14 cellular contexts compared by ENCODE assay signal in genomic region chr2:20444993-20445910, GRCh38. TPM values are rescaled to one million over a fixed set of nuclear protein-coding genes. Genes with fewer than 3 reads are reported as not detected.
A peak's percentile ranks its signal among the peaks of the same experiment; 100 is the strongest.
DNase-seq lines count a peak whose midpoint lies in the region; ATAC-seq and TF ChIP-seq lines count a peak whose summit lies in the region.
"Had no signal": no experiment of that assay in that cellular context is flagged by ENCODE, and none has a peak within 500 bp of the region (broad histone marks: within the 10 kb centered on the region; RNA-seq: fewer than 3 reads in every experiment).

No MANE protein-coding gene starts in this region.

- H3K36me3 ChIP-seq in gastroesophageal sphincter (peaks cover 0 to 18% of the 10 kb centered on the region in 2 donors), parathyroid adenoma (ENCODE audit: control insufficient read depth, insufficient read depth, low read length) (peaks cover 2% of the 10 kb centered on the region)
- H3K36me3 ChIP-seq: cardiac muscle cell had no signal

- peak overlapping the region; percentile 17 for H3K4me2 ChIP-seq in parathyroid adenoma (ENCODE audit: low read length)

- CTCF ChIA-PET in activated CD8-positive, alpha-beta memory T cell treated with anti-CD3 and anti-CD28 coated beads, Interleukin-2, amount 10 ng/mL, durations not matched to agents 7 days and 5 days (lab: Charles Lee), result interaction anchor here (1.0 to 3.4 kb wide), 11 partner anchors 13 to 206 kb away, joined by 3 to 50 read pairs (median 12); partner anchors contain the start of gene HS1BP3
- CTCF ChIA-PET in WTC11 (lab: Charles Lee), result interaction anchor here (1.2 to 4.8 kb wide), 10 partner anchors 23 to 206 kb away, joined by 3 to 118 read pairs (median 8); partner anchors contain the start of gene HS1BP3

- peak in 1 of 2 donors; percentile 13 for TF ChIP-seq POLR2A in gastroesophageal sphincter (IDR thresholded peaks at IDR 0.05)

- peak; percentile 49 for DNase-seq in activated CD8-positive, alpha-beta memory T cell treated with anti-CD3 and anti-CD28 coated beads, Interleukin-2, amount 50 U/mL, for 48 hours
- no peak for DNase-seq in activated CD8-positive, alpha-beta memory T cell treated with anti-CD3 and anti-CD28 coated beads, Interleukin-2, amount 10 ng/mL, durations not matched to agents 7 days and 5 days
- DNase-seq in ureter (ENCODE audit: low spot score), result peak; percentile 42
- DNase-seq in immature natural killer cell, result no peak
- DNase-seq in WTC11 (ENCODE audit: low spot score), result no peak
- no peak for DNase-seq in DMS79 treated with DMSO at 0.1 percent for 48 hours (lab: John Stamatoyannopoulos, UW)
- DNase-seq: 8988T, DMS 273 treated with DMSO at 0.1 percent for 48 hours, MM.1S, NCI-H446 treated with DMSO at 0.1 percent for 48 hours, retina had no signal

- no peaks in the 10 kb centered on the region for H3K9me3 ChIP-seq in gastroesophageal sphincter
- no peaks in the 10 kb centered on the region for H3K9me3 ChIP-seq in parathyroid adenoma (ENCODE audit: control insufficient read depth, low read length)

- H3K36me3 Mint-ChIP-seq in activated CD8-positive, alpha-beta memory T cell treated with anti-CD3 and anti-CD28 coated beads, Interleukin-2, amount 10 ng/mL, durations not matched to agents 7 days and 5 days, result peaks cover 1% of the 10 kb centered on the region
- H3K36me3 Mint-ChIP-seq in immature natural killer cell (peaks cover 0 to 3% (median 0%) of the 10 kb centered on the region in 3 donors), WTC11 (no peaks in the 10 kb centered on the region)

- TF ChIP-seq CTCF in gastroesophageal sphincter (IDR thresholded peaks at IDR 0.05), result no peak
- no peak for TF ChIP-seq CTCF in parathyroid adenoma (IDR thresholded peaks at IDR 0.05)
- TF ChIP-seq CTCF in WTC11 (IDR thresholded peaks at IDR 0.05), result no peak

- peaks cover 6% of the 10 kb centered on the region for H3K4me1 Mint-ChIP-seq in activated CD8-positive, alpha-beta memory T cell treated with anti-CD3 and anti-CD28 coated beads, Interleukin-2, amount 10 ng/mL, durations not matched to agents 7 days and 5 days
- H3K4me1 Mint-ChIP-seq in immature natural killer cell (peaks cover 16 to 23% of the 10 kb centered on the region in 2 donors), WTC11 (peaks cover 28% of the 10 kb centered on the region)

- H3K79me2 ChIP-seq in parathyroid adenoma, result peaks cover 10% of the 10 kb centered on the region

- H3K4me3 Mint-ChIP-seq in activated CD8-positive, alpha-beta memory T cell treated with anti-CD3 and anti-CD28 coated beads, Interleukin-2, amount 10 ng/mL, durations not matched to agents 7 days and 5 days, result no peak overlapping the region
- H3K4me3 Mint-ChIP-seq in immature natural killer cell (peak overlapping the region in 1 of 5 donors; percentile 0), WTC11 (no peak overlapping the region; the same call in 1 of the 2 replicates)

- H3K9me3 Mint-ChIP-seq in activated CD8-positive, alpha-beta memory T cell treated with anti-CD3 and anti-CD28 coated beads, Interleukin-2, amount 10 ng/mL, durations not matched to agents 7 days and 5 days (ENCODE audit: low read depth), result no peaks in the 10 kb centered on the region
- H3K9me3 Mint-ChIP-seq in immature natural killer cell (no peaks in the 10 kb centered on the region), WTC11 (no peaks in the 10 kb centered on the region)

- H3K9ac ChIP-seq in parathyroid adenoma, result no peak overlapping the region

- peak overlapping the region; percentile 39 to 88 for H3K4me3 ChIP-seq in gastroesophageal sphincter
- H3K4me3 ChIP-seq in parathyroid adenoma (ENCODE audit: low read depth, low read length), result no peak overlapping the region

- no peak for ATAC-seq in activated CD8-positive, alpha-beta memory T cell treated with anti-CD3 and anti-CD28 coated beads, Interleukin-2, amount 10 ng/mL, durations not matched to agents 7 days and 5 days
- no peak for ATAC-seq in gastroesophageal sphincter
- no peak for ATAC-seq in WTC11

- WGBS in gastroesophageal sphincter (ENCODE audit: low coverage in 1 of 2), 2 donors, result 43 to 49% methylated on average over 12 to 14 of the region's 24 CpGs

- POLR2A ChIA-PET in WTC11 (lab: Charles Lee), result interaction anchor here (1.5 to 3.4 kb wide), 2 partner anchors 166 to 189 kb away, joined by 4 to 42 read pairs; no protein-coding TSS in a partner anchor

- H3K27me3 ChIP-seq in gastroesophageal sphincter (no peaks in the 10 kb centered on the region), parathyroid adenoma (ENCODE audit: control insufficient read depth, insufficient read depth, low read length) (no peaks in the 10 kb centered on the region)
- H3K27me3 ChIP-seq: cardiac muscle cell had no signal

- H3K4me1 ChIP-seq in gastroesophageal sphincter (peaks cover 3 to 34% (median 17%) of the 10 kb centered on the region in 3 donors), parathyroid adenoma (peaks cover 10% of the 10 kb centered on the region)

- H3K27ac ChIP-seq in gastroesophageal sphincter, result peak overlapping the region; percentile 95 to 100 (median 99)
- H3K27ac ChIP-seq in parathyroid adenoma, result no peak overlapping the region
- H3K27ac ChIP-seq: cardiac muscle cell had no signal

- H3K27ac Mint-ChIP-seq in activated CD8-positive, alpha-beta memory T cell treated with anti-CD3 and anti-CD28 coated beads, Interleukin-2, amount 10 ng/mL, durations not matched to agents 7 days and 5 days, result no peak overlapping the region
- H3K27ac Mint-ChIP-seq in immature natural killer cell, result no peak overlapping the region
- no peak overlapping the region for H3K27ac Mint-ChIP-seq in WTC11

- TF ChIP-seq EP300 in gastroesophageal sphincter (IDR thresholded peaks at IDR 0.05), result no peak

- no peak overlapping the region for H2AFZ ChIP-seq in parathyroid adenoma

- peaks cover 52% of the 10 kb centered on the region for H3K27me3 Mint-ChIP-seq in activated CD8-positive, alpha-beta memory T cell treated with anti-CD3 and anti-CD28 coated beads, Interleukin-2, amount 10 ng/mL, durations not matched to agents 7 days and 5 days
- peaks cover 3 to 10% (median 9%) of the 10 kb centered on the region in 3 donors for H3K27me3 Mint-ChIP-seq in immature natural killer cell (ENCODE audit: low read depth in 3 of 3)
- peaks cover 43% of the 10 kb centered on the region for H3K27me3 Mint-ChIP-seq in WTC11 (ENCODE audit: low read depth)

TF ChIP-seq in WTC11, 78 proteins besides CTCF, POLR2A, EP300 and RAD21:
- TF ChIP-seq NFATC4 (CRISPR knock-in tag; IDR thresholded peaks at IDR 0.05), result no peak
- no peak for TF ChIP-seq ELF4 (CRISPR knock-in tag; IDR thresholded peaks at IDR 0.05; ENCODE audit: low read depth)
- TF ChIP-seq TP53 (CRISPR knock-in tag; IDR thresholded peaks at IDR 0.05), result no peak
- TF ChIP-seq FOXJ3 (CRISPR knock-in tag; IDR thresholded peaks at IDR 0.05; ENCODE audit: borderline replicate concordance), result no peak
- no peak for TF ChIP-seq ERG (CRISPR knock-in tag; IDR thresholded peaks at IDR 0.05)
- no peak for TF ChIP-seq E2F5 (CRISPR knock-in tag; IDR thresholded peaks at IDR 0.05)
- no peak for TF ChIP-seq ZNF425 (CRISPR knock-in tag; conservative IDR thresholded peaks at IDR 0.05)

RNA-seq across cellular contexts. Expression of gene RHOB, which starts 1.6 kb away (rescaled TPM):
- total RNA-seq in activated CD8-positive, alpha-beta memory T cell treated with anti-CD3 and anti-CD28 coated beads, Interleukin-2, amount 10 ng/mL, durations not matched to agents 7 days and 5 days, result 10 to 100 TPM in 1 of 2 experiments, 1 to 10 TPM in 1; 9.1 to 36.4 TPM
- total RNA-seq in gastroesophageal sphincter (1,000 to 10,000 TPM; 1,174 to 1,482 (median 1,322) TPM), ureter (304 TPM), WTC11 (2021) (20.4 to 23.2 TPM (median 22.7 TPM) in 3 replicates)
- 1 to 10 TPM in 2 of 3 donors, under 1 TPM in 1; 0.91 to 4.8 (median 4.4) TPM for polyA plus RNA-seq in immature natural killer cell

Comparison
In these comparisons a context has a peak if more than half of its experiments do, and no peak if none do; other contexts are left out.
1. DNase-seq: peak in activated CD8-positive, alpha-beta memory T cell treated with anti-CD3 and anti-CD28 coated beads, Interleukin-2, amount 50 U/mL, for 48 hours (single experiment) and ureter (single experiment); none in activated CD8-positive, alpha-beta memory T cell treated with anti-CD3 and anti-CD28 coated beads, Interleukin-2, amount 10 ng/mL, durations not matched to agents 7 days and 5 days (single experiment), immature natural killer cell (0 of 3), WTC11 (single experiment) and DMS79 treated with DMSO at 0.1 percent for 48 hours (single experiment).